In genomic region chr11:74417379-74417804, GRCh38 we compare ENCODE assay signal across 9 cellular contexts. TPM values are rescaled to one million over a fixed set of nuclear protein-coding genes. Genes with fewer than 3 reads are reported as not detected.
DNase-seq lines count a peak whose midpoint lies in the region; ATAC-seq, FAIRE-seq and TF ChIP-seq lines count a peak whose summit lies in the region.
"Had no signal": no experiment of that assay in that cellular context is flagged by ENCODE, and none has a peak within 500 bp of the region (broad histone marks: within the 10 kb centered on the region; RNA-seq: fewer than 3 reads in every experiment).

No MANE protein-coding gene starts in this region.

- TF ChIP-seq CTCF in bronchial epithelial cell (IDR thresholded peaks at IDR 0.05; ENCODE audit: insufficient read depth, low read length, severe bottlenecking) (no peak), endodermal cell (conservative IDR thresholded peaks at IDR 0.05) (no peak), foreskin fibroblast (IDR thresholded peaks at IDR 0.05; ENCODE audit: low read depth, low read length) (no peak)

- H2BK12ac ChIP-seq in trophoblast cell (ENCODE audit: low read length) = no peak overlapping the region

- no peaks in the 10 kb centered on the region for H3K79me1 ChIP-seq in trophoblast cell (ENCODE audit: low read length)

- H2AFZ ChIP-seq in trophoblast cell (ENCODE audit: insufficient read depth, low read length, poor library complexity) = no peak overlapping the region

- no peaks in the 10 kb centered on the region for H3K27me3 Mint-ChIP-seq in endodermal cell (ENCODE audit: insufficient read depth)

- no peak overlapping the region for H3K9ac ChIP-seq in trophoblast cell (ENCODE audit: low read length)
- H3K9ac ChIP-seq in endodermal cell (ENCODE audit: extremely low read depth, low read length, poor library complexity, severe bottlenecking) = no peak overlapping the region

- no CpG with 5 or more reads among the region's 1 CpG for WGBS in trophoblast cell (ENCODE audit: extremely low coverage, insufficient coverage, insufficient read length)
- 67 to 75% methylated on average over 1 of the region's 1 CpG for WGBS in endodermal cell (ENCODE audit: insufficient coverage in 1 of 2, insufficient read length in 1 of 2), 2 experiments

- H4K8ac ChIP-seq in trophoblast cell (ENCODE audit: low read depth, low read length) = no peak overlapping the region

- no peaks in the 10 kb centered on the region for H3K36me3 ChIP-seq in bronchial epithelial cell (ENCODE audit: control insufficient read depth, insufficient read depth, low read length)
- H3K36me3 ChIP-seq in trophoblast cell (ENCODE audit: control insufficient read depth in 1 of 2, insufficient read depth in 2 of 2, low read length in 2 of 2) = no peaks in the 10 kb centered on the region
- H3K36me3 ChIP-seq in endodermal cell (ENCODE audit: control insufficient read depth, insufficient read depth, low read length) = no peaks in the 10 kb centered on the region

- no peaks in the 10 kb centered on the region for H3K9me3 Mint-ChIP-seq in endodermal cell

- no peak overlapping the region for H3K14ac ChIP-seq in trophoblast cell (ENCODE audit: low read length)

- H3K4me2 ChIP-seq in trophoblast cell (ENCODE audit: low read length) = peak overlapping the region; percentile 14

- H3K4me3 Mint-ChIP-seq in endodermal cell = no peak overlapping the region

- no peaks in the 10 kb centered on the region for H3K79me2 ChIP-seq in trophoblast cell (ENCODE audit: control insufficient read depth, insufficient read depth, low read length, poor library complexity)

- H3K4me1 ChIP-seq in trophoblast cell (ENCODE audit: control insufficient read depth in 1 of 2, insufficient read depth in 2 of 2, low read length in 2 of 2) (peaks cover 12 to 13% of the 10 kb centered on the region in 2 experiments), endodermal cell (ENCODE audit: control insufficient read depth, insufficient read depth, low read length) (no peaks in the 10 kb centered on the region)

- no peak overlapping the region for H4K91ac ChIP-seq in trophoblast cell (ENCODE audit: low read depth, low read length)

- no peak overlapping the region for H3K18ac ChIP-seq in trophoblast cell (ENCODE audit: low read length)

- H3K27ac ChIP-seq in trophoblast cell (ENCODE audit: low read depth, low read length) (peak overlapping the region; percentile 31), endodermal cell (ENCODE audit: low read depth, low read length) (no peak overlapping the region)

- H2BK5ac ChIP-seq in trophoblast cell (ENCODE audit: low read depth, low read length, poor library complexity) = no peak overlapping the region

- no peak overlapping the region for H3K27ac Mint-ChIP-seq in endodermal cell

- H4K12ac ChIP-seq in trophoblast cell (ENCODE audit: low read depth, low read length) = no peak overlapping the region

- DNase-seq in DMS79 (lab: John Stamatoyannopoulos, UW) (peak; percentile 99), NCI-H2029 (lab: John Stamatoyannopoulos, UW) (peak; percentile 69), bronchial epithelial cell (ENCODE audit: low read depth) (peak; percentile 82), trophoblast cell (peak; percentile 47 to 78), GM19238 (ENCODE audit: insufficient read length, low spot score) (no peak), endodermal cell (no peak), foreskin fibroblast (no peak)
- DNase-seq: NCI-H2171 had no signal

- H3K9me3 ChIP-seq in trophoblast cell (ENCODE audit: insufficient read depth, low read depth, low read length) = no peaks in the 10 kb centered on the region
- H3K9me3 ChIP-seq in endodermal cell (ENCODE audit: control insufficient read depth, low read length) = no peaks in the 10 kb centered on the region

- H2BK120ac ChIP-seq in trophoblast cell (ENCODE audit: insufficient read depth, low read length, poor library complexity) = no peak overlapping the region

- H3K27me3 ChIP-seq in bronchial epithelial cell (ENCODE audit: control insufficient read depth, insufficient read depth, low read length) (no peaks in the 10 kb centered on the region), trophoblast cell (ENCODE audit: insufficient read depth, low read length) (no peaks in the 10 kb centered on the region), endodermal cell (ENCODE audit: control insufficient read depth, insufficient read depth, low read length, poor library complexity, severe bottlenecking) (no peaks in the 10 kb centered on the region)

- H3K4me3 ChIP-seq in bronchial epithelial cell (ENCODE audit: low read depth, low read length) (no peak overlapping the region), trophoblast cell (ENCODE audit: low read depth, low read length) (no peak overlapping the region), endodermal cell (ENCODE audit: low read length) (no peak overlapping the region), foreskin fibroblast (ENCODE audit: low read depth in 1 of 2, low read length in 2 of 2) (no peak overlapping the region)

- FAIRE-seq in bronchial epithelial cell (lab: Jason Lieb, UNC) = no peak

- peaks cover 2% of the 10 kb centered on the region for H3K4me1 Mint-ChIP-seq in endodermal cell

- no peaks in the 10 kb centered on the region for H3K36me3 Mint-ChIP-seq in endodermal cell (ENCODE audit: low read depth)

- no peak for ATAC-seq in GM18909 (IDR thresholded peaks at IDR 0.05; ENCODE audit: poor library complexity, unreplicated experiment)

- H2AK5ac ChIP-seq in trophoblast cell (ENCODE audit: low read length) = no peak overlapping the region

- H3K23ac ChIP-seq in trophoblast cell (ENCODE audit: low read length) = no peak overlapping the region

- H3K4ac ChIP-seq in trophoblast cell (ENCODE audit: low read depth, low read length) = no peak overlapping the region

RNA-seq across cellular contexts. Expression of gene PGM2L1, which starts 19.2 kb away (rescaled TPM):
- 1.1 and 9.5 TPM in 2 replicates for total RNA-seq in bronchial epithelial cell
- polyA plus RNA-seq in trophoblast cell (2013) = 7.0 and 7.1 TPM in 2 replicates
- 10 to 100 TPM; 12.0 to 16.1 TPM for total RNA-seq in endodermal cell
- polyA plus RNA-seq in endodermal cell (2013, experiment 1 of 2) = 11.1 TPM
- 11.6 TPM for polyA plus RNA-seq in endodermal cell (2013, experiment 2 of 2)

RNA-seq across cellular contexts. Expression of gene KCNE3, which starts 50.0 kb away (rescaled TPM):
- total RNA-seq in bronchial epithelial cell = 0.13 and 0.26 TPM in 2 replicates
- polyA plus RNA-seq in trophoblast cell (2013) = 2.4 and 2.7 TPM in 2 replicates
- total RNA-seq in endodermal cell = 1 to 10 TPM; 3.6 to 9.0 TPM
- polyA plus RNA-seq in endodermal cell (2013, experiment 1 of 2) = 1.0 TPM
- polyA plus RNA-seq in endodermal cell (2013, experiment 2 of 2) = 1.1 TPM

Comparison
In these comparisons a context has a peak if more than half of its experiments do, and no peak if none do; other contexts are left out.
1. DNase-seq: peak in DMS79 (single experiment), NCI-H2029 (single experiment), bronchial epithelial cell (single experiment) and trophoblast cell (2 of 2); none in GM19238 (single experiment), endodermal cell (single experiment) and foreskin fibroblast (0 of 2).